32 cellular contexts compared by ENCODE assay signal in genomic region chr3:120801484-120801883, GRCh38. TPM values are rescaled to one million over a fixed set of nuclear protein-coding genes. Genes with fewer than 3 reads are reported as not detected.
DNase-seq lines count a peak whose midpoint lies in the region; ATAC-seq and TF ChIP-seq lines count a peak whose summit lies in the region.
"Had no signal": no experiment of that assay in that cellular context is flagged by ENCODE, and none has a peak within 500 bp of the region (broad histone marks: within the 10 kb centered on the region; RNA-seq: fewer than 3 reads in every experiment).

No MANE protein-coding gene starts in this region.

- TF ChIP-seq POLR2A in testis (IDR thresholded peaks at IDR 0.05) = no peak

- H3K79me2 ChIP-seq in OCI-LY7 (ENCODE audit: insufficient read depth, low read depth, low read length) (no peaks in the 10 kb centered on the region), neural progenitor cell (ENCODE audit: low read depth) (no peaks in the 10 kb centered on the region)

- H3K36me3 ChIP-seq in OCI-LY7 (ENCODE audit: insufficient read depth, low read length) (no peaks in the 10 kb centered on the region), A673 (ENCODE audit: insufficient read depth, low read length, poor library complexity, severe bottlenecking) (no peaks in the 10 kb centered on the region), neural progenitor cell (no peaks in the 10 kb centered on the region), testis (ENCODE audit: low read depth, missing control alignments) (no peaks in the 10 kb centered on the region)
- H3K36me3 ChIP-seq: BE2C, cardiac muscle cell, SJSA1, tibial nerve had no signal

- BruUV-seq in OCI-LY7 (replicated peaks; lab: Mats Ljungman, UMichigan) (no TSS peak), A673 (replicated peaks; lab: Mats Ljungman, UMichigan) (no TSS peak)

- peak overlapping the region; percentile 57 for H2AFZ ChIP-seq in OCI-LY7 (ENCODE audit: low read length)
- H2AFZ ChIP-seq in neural progenitor cell (replicated peaks) = no peak overlapping the region

- no peaks in the 10 kb centered on the region for H3K9me2 ChIP-seq in OCI-LY7 (ENCODE audit: insufficient read depth, low read length)

- H3K9me3 ChIP-seq in OCI-LY7 (ENCODE audit: low read length) (no peaks in the 10 kb centered on the region), A673 (ENCODE audit: low read depth, low read length, poor library complexity, severe bottlenecking) (no peaks in the 10 kb centered on the region), neural progenitor cell (ENCODE audit: low read depth) (no peaks in the 10 kb centered on the region), testis (no peaks in the 10 kb centered on the region)
- H3K9me3 ChIP-seq: BE2C, mucosa of descending colon, SJSA1, tibial nerve had no signal

- H3K27ac ChIP-seq in OCI-LY7 (ENCODE audit: low read depth, low read length, poor library complexity, severe bottlenecking) = peak overlapping the region; percentile 86
- no peak overlapping the region for H3K27ac ChIP-seq in A673 (ENCODE audit: low read depth, low read length, poor library complexity, severe bottlenecking)
- H3K27ac ChIP-seq in neural progenitor cell = no peak overlapping the region
- H3K27ac ChIP-seq in testis = no peak overlapping the region
- H3K27ac ChIP-seq: cardiac muscle cell, KMS-11, SJSA1, skin epidermis, tibial nerve had no signal

- 81 to 89% methylated on average over 2 of the region's 2 CpGs for WGBS in testis, 2 donors

- H3K4me2 ChIP-seq in OCI-LY7 (ENCODE audit: low read length) (peak overlapping the region; percentile 71), neural progenitor cell (no peak overlapping the region)
- H3K4me2 ChIP-seq: KMS-11 had no signal

- no peaks in the 10 kb centered on the region for H3K9me3 Mint-ChIP-seq in neural progenitor cell
- H3K9me3 Mint-ChIP-seq: activated naive CD8-positive, alpha-beta T cell treated with anti-CD3 and anti-CD28 coated beads for 36 hours; CD8-positive, alpha-beta memory T cell; natural killer cell treated with Interleukin-12 subunit alpha and Interleukin-12 subunit beta and Interleukin-15 and Interleukin-18, amount 100 ng/mL, for 72 hours; stimulated activated naive CD8-positive, alpha-beta T cell treated with anti-CD3 and anti-CD28 coated beads, Interleukin-15, Interleukin-2, amounts not matched to agents 100 ng/mL and 50 ng/mL, for 24 hours had no signal

- CTCF ChIA-PET in OCI-LY7 (lab: Charles Lee; ENCODE audit: unreplicated experiment) = no interaction called here
- CTCF ChIA-PET in A673 (lab: Charles Lee) = no interaction called here

- DNase-seq in OCI-LY7 (ENCODE audit: low spot score) (peak; percentile 76), A673 (ENCODE audit: low spot score) (no peak), neural progenitor cell (ENCODE audit: low spot score) (no peak), NCI-H526 treated with DMSO at 0.1 percent for 48 hours (lab: John Stamatoyannopoulos, UW) (no peak), testis (no peak)
- DNase-seq: ACHN; activated CD4-positive, CD25-positive, alpha-beta regulatory T cell treated with anti-CD3 and anti-CD28 coated beads, Interleukin-2, amount 50 U/mL, for 72 hours; activated CD8-positive, alpha-beta T cell treated with anti-CD3 and anti-CD28 coated beads, Interleukin-2, amount 10 ng/mL, durations not matched to agents 7 days and 5 days; activated naive CD8-positive, alpha-beta T cell treated with anti-CD3 and anti-CD28 coated beads for 36 hours; activated T-cell treated with anti-CD3 and anti-CD28 coated beads for 4 hours; aorta; BE2C; CD8-positive, alpha-beta memory T cell; cortex of kidney; DMS153; mucosa of descending colon; NCI-H1436; NCI-H2081 treated with DMSO at 0.1 percent for 48 hours; NCI-H226; NCI-H748 treated with DMSO at 0.1 percent for 48 hours; retina had no signal

- H3K27ac Mint-ChIP-seq in neural progenitor cell = no peak overlapping the region
- H3K27ac Mint-ChIP-seq: activated CD8-positive, alpha-beta T cell treated with anti-CD3 and anti-CD28 coated beads, Interleukin-2, amount 10 ng/mL, durations not matched to agents 7 days and 5 days; activated naive CD8-positive, alpha-beta T cell treated with anti-CD3 and anti-CD28 coated beads for 36 hours; natural killer cell treated with Interleukin-12 subunit alpha and Interleukin-12 subunit beta and Interleukin-15 and Interleukin-18, amount 100 ng/mL, for 72 hours; stimulated activated naive CD8-positive, alpha-beta T cell treated with anti-CD3 and anti-CD28 coated beads, Interleukin-15, Interleukin-2, amounts not matched to agents 100 ng/mL and 50 ng/mL, for 24 hours had no signal

- H3K27me3 Mint-ChIP-seq in neural progenitor cell (ENCODE audit: insufficient read depth, low read depth) = no peaks in the 10 kb centered on the region
- H3K27me3 Mint-ChIP-seq: stimulated activated naive CD8-positive, alpha-beta T cell treated with anti-CD3 and anti-CD28 coated beads, Interleukin-15, Interleukin-2, amounts not matched to agents 100 ng/mL and 50 ng/mL, for 24 hours had no signal

- ATAC-seq in GM18867 (IDR thresholded peaks at IDR 0.05; ENCODE audit: unreplicated experiment) (peak; percentile 77), GM21515 (IDR thresholded peaks at IDR 0.05; ENCODE audit: unreplicated experiment) (peak; percentile 60), HG02798 (IDR thresholded peaks at IDR 0.05; ENCODE audit: poor library complexity, unreplicated experiment) (peak; percentile 76)
- ATAC-seq: activated CD8-positive, alpha-beta T cell treated with anti-CD3 and anti-CD28 coated beads, Interleukin-2, amount 10 ng/mL, durations not matched to agents 7 days and 5 days; HCT116; mucosa of descending colon; natural killer cell treated with Interleukin-12 subunit alpha and Interleukin-12 subunit beta and Interleukin-15 and Interleukin-18, amount 100 ng/mL, for 72 hours had no signal

- no peaks in the 10 kb centered on the region for H3K36me3 Mint-ChIP-seq in neural progenitor cell
- H3K36me3 Mint-ChIP-seq: activated naive CD8-positive, alpha-beta T cell treated with anti-CD3 and anti-CD28 coated beads for 36 hours; CD8-positive, alpha-beta memory T cell; natural killer cell treated with Interleukin-12 subunit alpha and Interleukin-12 subunit beta and Interleukin-15 and Interleukin-18, amount 100 ng/mL, for 72 hours had no signal

- no peaks in the 10 kb centered on the region for H3F3A ChIP-seq in neural progenitor cell (ENCODE audit: low read depth)

- H3K27me3 ChIP-seq in A673 (replicated peaks; ENCODE audit: insufficient read depth, low read depth, low read length, poor library complexity) (no peaks in the 10 kb centered on the region), neural progenitor cell (no peaks in the 10 kb centered on the region), testis (no peaks in the 10 kb centered on the region)
- H3K27me3 ChIP-seq: BE2C, cardiac muscle cell, SJSA1, tibial nerve had no signal

- POLR2A ChIA-PET in OCI-LY7 (lab: Charles Lee) = interaction anchor here (0.5 to 3.0 kb wide), 13 partner anchors 8 to 809 kb away, joined by 3 to 18 read pairs (median 4); partner anchors contain the start of genes GTF2E1, NDUFB4 and RABL3
- POLR2A ChIA-PET in A673 (lab: Charles Lee; ENCODE audit: low non-redundant PET) = no interaction called here

- peak overlapping the region; percentile 49 for H3K4me3 ChIP-seq in OCI-LY7 (ENCODE audit: low read depth, low read length, poor library complexity, severe bottlenecking)
- H3K4me3 ChIP-seq in A673 (ENCODE audit: low read depth, low read length, poor library complexity, severe bottlenecking) = no peak overlapping the region
- no peak overlapping the region for H3K4me3 ChIP-seq in neural progenitor cell
- no peak overlapping the region for H3K4me3 ChIP-seq in testis
- H3K4me3 ChIP-seq: cardiac muscle cell, mucosa of descending colon, SJSA1, skin epidermis, tibial nerve had no signal

- TF ChIP-seq CTCF in OCI-LY7 (conservative IDR thresholded peaks at IDR 0.05; ENCODE audit: low read length) (no peak), A673 (conservative IDR thresholded peaks at IDR 0.05; ENCODE audit: low read depth, low read length) (no peak), neural progenitor cell (IDR thresholded peaks at IDR 0.05) (no peak), testis (IDR thresholded peaks at IDR 0.05) (no peak)

- H3K4me3 Mint-ChIP-seq in neural progenitor cell = no peak overlapping the region
- H3K4me3 Mint-ChIP-seq: activated CD8-positive, alpha-beta T cell treated with anti-CD3 and anti-CD28 coated beads, Interleukin-2, amount 10 ng/mL, durations not matched to agents 7 days and 5 days; activated naive CD8-positive, alpha-beta T cell treated with anti-CD3 and anti-CD28 coated beads for 36 hours; CD8-positive, alpha-beta memory T cell; natural killer cell treated with Interleukin-12 subunit alpha and Interleukin-12 subunit beta and Interleukin-15 and Interleukin-18, amount 100 ng/mL, for 72 hours; stimulated activated naive CD8-positive, alpha-beta T cell treated with anti-CD3 and anti-CD28 coated beads, Interleukin-15, Interleukin-2, amounts not matched to agents 100 ng/mL and 50 ng/mL, for 24 hours had no signal

- H3K4me1 ChIP-seq in OCI-LY7 (ENCODE audit: insufficient read depth, low read length, poor library complexity, severe bottlenecking) (peaks cover 55% of the 10 kb centered on the region), A673 (ENCODE audit: insufficient read depth, low read length, poor library complexity, severe bottlenecking) (peaks cover 8% of the 10 kb centered on the region), neural progenitor cell (no peaks in the 10 kb centered on the region), testis (no peaks in the 10 kb centered on the region)
- H3K4me1 ChIP-seq: BE2C, SJSA1, tibial nerve had no signal

- intact Hi-C loops in OCI-LY7 (cut with micrococcal nuclease; ENCODE audit: unreplicated experiment) = loop anchor here (2.0 kb wide), 1 partner anchor 107 kb away; the partner anchor contains the start of gene STXBP5L
- intact Hi-C loops in A673 (cut with micrococcal nuclease; ENCODE audit: unreplicated experiment) = loop anchor here (5.0 kb wide), 1 partner anchor 554 kb away; no protein-coding TSS in a partner anchor
- intact Hi-C loops in testis (cut with DNase I; ENCODE audit: low total_unique reads) = no loop called here

- no peak overlapping the region for H3K9ac ChIP-seq in neural progenitor cell
- H3K9ac ChIP-seq: KMS-11 had no signal

- no peaks in the 10 kb centered on the region for H3K4me1 Mint-ChIP-seq in neural progenitor cell
- H3K4me1 Mint-ChIP-seq: activated naive CD8-positive, alpha-beta T cell treated with anti-CD3 and anti-CD28 coated beads for 36 hours; CD8-positive, alpha-beta memory T cell had no signal

- H4K20me1 ChIP-seq in OCI-LY7 (ENCODE audit: insufficient read depth, low read length) (no peaks in the 10 kb centered on the region), neural progenitor cell (ENCODE audit: low read depth) (no peaks in the 10 kb centered on the region)

RNA-seq across cellular contexts. Expression of gene GTF2E1, which starts 58.9 kb away (rescaled TPM):
- 14.8 and 16.3 TPM in 2 replicates for total RNA-seq in OCI-LY7 (2014; rRNA removed; shearing (Covaris generic))
- total RNA-seq in OCI-LY7 (2022) = 37.8 and 40.8 TPM in 2 replicates
- total RNA-seq in A673 (2021) = 21.7 and 24.3 TPM in 2 replicates
- 42.2 and 78.2 TPM in 2 replicates for total RNA-seq in neural progenitor cell (ENCODE audit: low replicate concordance)
- 10 to 100 TPM; 23.6 to 32.2 TPM for total RNA-seq in testis
- polyA plus RNA-seq in testis (ENCODE audit: insufficient read depth, low read depth, low replicate concordance) = 26.0 TPM

RNA-seq across cellular contexts. Expression of gene RABL3, which starts 59.2 kb away (rescaled TPM):
- 7.7 and 15.7 TPM in 2 replicates for total RNA-seq in OCI-LY7 (2014; rRNA removed; shearing (Covaris generic))
- 22.8 and 27.9 TPM in 2 replicates for total RNA-seq in OCI-LY7 (2022)
- 16.5 and 18.2 TPM in 2 replicates for total RNA-seq in A673 (2021)
- total RNA-seq in neural progenitor cell (ENCODE audit: low replicate concordance) = 10.3 and 25.0 TPM in 2 replicates
- total RNA-seq in testis = 10 to 100 TPM; 11.1 to 11.3 TPM
- polyA plus RNA-seq in testis (ENCODE audit: insufficient read depth, low read depth, low replicate concordance) = 19.6 TPM
